In the genomic region with DNA sequence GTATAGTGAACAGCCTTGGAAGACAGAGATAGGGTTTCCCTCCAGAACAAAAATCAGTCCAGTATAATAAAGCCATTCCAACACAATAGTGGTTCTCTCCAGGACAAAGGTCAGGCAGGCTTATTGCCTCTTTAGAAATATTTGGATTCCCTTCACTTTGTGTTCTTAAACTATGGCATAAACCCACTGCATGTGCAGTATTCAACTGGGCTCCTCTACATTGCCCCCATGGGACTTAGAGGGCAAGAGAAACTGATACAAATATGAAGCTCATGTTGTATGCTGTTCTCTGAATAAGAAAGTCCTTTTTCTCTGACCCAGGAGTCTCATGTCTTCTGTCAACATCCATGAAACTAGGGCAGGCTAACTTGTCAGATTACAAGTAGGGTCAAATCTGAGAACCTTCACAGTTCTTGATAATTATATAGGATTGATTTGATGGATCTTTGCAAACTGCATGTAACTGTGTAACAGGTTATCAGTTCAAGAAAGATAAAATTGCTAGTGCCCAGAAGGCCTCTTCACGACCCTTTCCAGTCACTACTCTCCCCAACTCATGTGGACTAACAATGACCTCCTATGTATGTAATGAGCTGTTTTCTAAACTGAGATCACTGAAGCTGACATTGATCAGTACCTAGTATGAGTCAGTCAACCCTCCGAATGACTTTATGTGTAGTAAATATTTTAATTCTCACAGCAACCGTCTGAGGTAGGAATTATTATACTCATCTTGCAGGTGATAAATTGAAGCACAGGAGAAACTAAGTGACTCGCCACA, we compare ENCODE assay signal across 13 cellular contexts. TPM values are rescaled to one million over a fixed set of nuclear protein-coding genes. Genes with fewer than 3 reads are reported as not detected.
A peak's percentile ranks its signal among the peaks of the same experiment; 100 is the strongest.
DNase-seq lines count a peak whose midpoint lies in the region; ATAC-seq and TF ChIP-seq lines count a peak whose summit lies in the region.
"Had no signal": no experiment of that assay in that cellular context is flagged by ENCODE, and none has a peak within 500 bp of the region (broad histone marks: within the 10 kb centered on the region; RNA-seq: fewer than 3 reads in every experiment).

No MANE protein-coding gene starts in this region.

- H3K27ac Mint-ChIP-seq in Calu3 (ENCODE audit: unreplicated experiment), result peak overlapping the region; percentile 39

- no peaks in the 10 kb centered on the region for H3K79me2 ChIP-seq in MM.1S (ENCODE audit: low read length)

- H3K4me3 ChIP-seq in coronary artery, result no peak overlapping the region
- H3K4me3 ChIP-seq in MM.1S (ENCODE audit: low read length), result no peak overlapping the region

- H3K9me3 ChIP-seq in MM.1S (replicated peaks; ENCODE audit: insufficient read depth, low read length), result no peaks in the 10 kb centered on the region

- H3K27ac ChIP-seq in coronary artery, result peak overlapping the region; percentile 8 to 59
- H3K27ac ChIP-seq in MM.1S (ENCODE audit: low read length), result no peak overlapping the region

- BruUV-seq in Calu3 (replicated peaks; lab: Mats Ljungman, UMichigan), result no TSS peak

- H3K27me3 ChIP-seq in MM.1S (replicated peaks; ENCODE audit: insufficient read depth, low read length), result peaks cover 9% of the 10 kb centered on the region; the same call in 1 of the 2 replicates

- H3K4me1 Mint-ChIP-seq in Calu3 (ENCODE audit: low read depth, unreplicated experiment), result peaks cover 37% of the 10 kb centered on the region

- no peaks in the 10 kb centered on the region for H3K9me3 Mint-ChIP-seq in Calu3 (ENCODE audit: low read depth, unreplicated experiment)

- TF ChIP-seq CTCF in Calu3 (IDR thresholded peaks at IDR 0.05; ENCODE audit: unreplicated experiment) (no peak), coronary artery (IDR thresholded peaks at IDR 0.05) (no peak), MM.1S (IDR thresholded peaks at IDR 0.05; ENCODE audit: low read length) (no peak)

- no peaks in the 10 kb centered on the region for H3F3A ChIP-seq in MM.1S (ENCODE audit: insufficient read depth, low read length)

- peak; percentile 22 for ATAC-seq in GM19468 (IDR thresholded peaks at IDR 0.05; ENCODE audit: extremely low read depth, unreplicated experiment)
- peak; percentile 46 for ATAC-seq in HG03565 (IDR thresholded peaks at IDR 0.05; ENCODE audit: unreplicated experiment)
- ATAC-seq: HCT116 had no signal

- intact Hi-C loops in Calu3 (cut with micrococcal nuclease; ENCODE audit: unreplicated experiment), result no loop called here

- peaks cover 7% of the 10 kb centered on the region for H3K4me1 ChIP-seq in MM.1S (ENCODE audit: low read length)

- DNase-seq in Calu3, result no peak
- no peak for DNase-seq in coronary artery (ENCODE audit: low spot score)
- DNase-seq in AML-193 (lab: John Stamatoyannopoulos, UW), result no peak
- no peak for DNase-seq in putamen (ENCODE audit: low spot score)
- DNase-seq in NCI-H2107 (lab: John Stamatoyannopoulos, UW), result no peak
- DNase-seq in MM.1S, result no peak
- DNase-seq: erythroblast, NCI-H1105 had no signal

- H3K9me2 ChIP-seq in MM.1S (replicated peaks; ENCODE audit: insufficient read depth, low read length), result no peaks in the 10 kb centered on the region

- no peak overlapping the region for H2AFZ ChIP-seq in MM.1S (ENCODE audit: low read length)

- no peak overlapping the region for H3K4me2 ChIP-seq in MM.1S (ENCODE audit: low read depth, low read length)

- CTCF ChIA-PET in Calu3 (lab: Charles Lee), result interaction anchor here (1.1 to 1.9 kb wide), 3 partner anchors 11 to 104 kb away, joined by 3 to 4 read pairs (median 3); no protein-coding TSS in a partner anchor

- H3K36me3 Mint-ChIP-seq in Calu3 (ENCODE audit: insufficient read depth, unreplicated experiment), result peaks cover 13% of the 10 kb centered on the region

- no peak overlapping the region for H3K4me3 Mint-ChIP-seq in Calu3 (ENCODE audit: low read depth, unreplicated experiment)

- no peaks in the 10 kb centered on the region for H3K27me3 Mint-ChIP-seq in Calu3 (ENCODE audit: unreplicated experiment)

- H4K20me1 ChIP-seq in MM.1S (ENCODE audit: insufficient read depth, low read length), result no peaks in the 10 kb centered on the region

- H3K9ac ChIP-seq in MM.1S (ENCODE audit: low read length), result no peak overlapping the region

- H3K36me3 ChIP-seq in MM.1S (replicated peaks; ENCODE audit: insufficient read depth, low read length), result no peaks in the 10 kb centered on the region

RNA-seq across cellular contexts. Expression of a gene that starts 31.9 kb away (rescaled TPM):
- total RNA-seq in Calu3 (2022), result not detected in 2 replicates
- total RNA-seq: Daoy, lung microvascular endothelial cell had no signal
